In the genomic region with DNA sequence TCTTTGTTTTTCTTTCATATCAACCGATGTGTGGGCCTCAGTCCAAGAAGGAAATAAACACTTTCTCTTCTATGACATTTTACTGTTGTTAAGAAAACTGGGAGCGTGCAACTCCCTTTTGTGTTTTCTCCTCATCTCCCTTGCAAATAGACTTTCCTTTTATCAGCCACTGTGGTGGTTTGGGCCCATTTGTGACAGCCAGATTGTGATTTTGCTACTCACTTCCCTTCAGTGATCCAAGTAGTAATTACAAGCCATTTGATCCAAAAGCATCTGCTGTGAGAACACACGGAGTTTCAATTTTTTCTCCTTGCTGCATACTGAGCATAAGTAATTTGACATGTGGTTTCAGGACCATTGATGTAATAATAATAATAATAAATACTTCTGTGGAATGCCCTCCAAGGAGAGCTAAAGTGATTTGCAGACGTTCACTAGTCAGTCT, we compare ENCODE assay signal across 8 cellular contexts.
DNase-seq lines count a peak whose midpoint lies in the region; ATAC-seq and TF ChIP-seq lines count a peak whose summit lies in the region.

No MANE protein-coding gene starts in this region.

- no peak for TF ChIP-seq CTCF in CD4-positive, alpha-beta T cell (IDR thresholded peaks at IDR 0.05)
- no peak for TF ChIP-seq CTCF in PC-3 (conservative IDR thresholded peaks at IDR 0.05; ENCODE audit: low read depth, low read length)
- no peak for TF ChIP-seq CTCF in WERI-Rb-1 (IDR thresholded peaks at IDR 0.05; ENCODE audit: low read depth, low read length)

- peak overlapping the region; percentile 84 for H3K27ac Mint-ChIP-seq in CD4-positive, alpha-beta T cell

- H3K79me2 ChIP-seq in PC-3 (ENCODE audit: low read length), result no peaks in the 10 kb centered on the region

- no peak for DNase-seq in CD4-positive, alpha-beta T cell
- DNase-seq in PC-3 (no peak), globus pallidus (ENCODE audit: low spot score) (peak; percentile 17), dedifferentiated amniotic fluid mesenchymal stem cell (ENCODE audit: extremely low spot score) (no peak), occipital lobe (lab: John Stamatoyannopoulos, UW) (no peak), WERI-Rb-1 (no peak)
- DNase-seq in effector CD8-positive, alpha-beta T cell (lab: John Stamatoyannopoulos, UW), result no peak

- H3K9me3 Mint-ChIP-seq in CD4-positive, alpha-beta T cell, result no peaks in the 10 kb centered on the region

- H3K4me1 Mint-ChIP-seq in CD4-positive, alpha-beta T cell (ENCODE audit: low read depth), result peaks cover 35% of the 10 kb centered on the region

- peak overlapping the region; percentile 13; the same call in 1 of the 2 replicates for H2AFZ ChIP-seq in PC-3 (ENCODE audit: low read length)

- H3F3A ChIP-seq in PC-3 (ENCODE audit: low read length, unreplicated experiment), result no peaks in the 10 kb centered on the region

- no peaks in the 10 kb centered on the region for H3K9me3 ChIP-seq in CD4-positive, alpha-beta T cell (ENCODE audit: control insufficient read depth, low read length)
- H3K9me3 ChIP-seq in PC-3 (ENCODE audit: low read length), result no peaks in the 10 kb centered on the region
- H3K9me3 ChIP-seq in WERI-Rb-1 (ENCODE audit: severe bottlenecking), result no peaks in the 10 kb centered on the region

- H3K36me3 Mint-ChIP-seq in CD4-positive, alpha-beta T cell (ENCODE audit: low read depth), result no peaks in the 10 kb centered on the region

- no peaks in the 10 kb centered on the region for H3K27me3 ChIP-seq in CD4-positive, alpha-beta T cell (ENCODE audit: control insufficient read depth, insufficient read depth, low read length)
- H3K27me3 ChIP-seq in PC-3 (ENCODE audit: low read length) (no peaks in the 10 kb centered on the region), WERI-Rb-1 (ENCODE audit: insufficient read depth, low read depth, severe bottlenecking) (no peaks in the 10 kb centered on the region)

- H3K9ac ChIP-seq in PC-3 (ENCODE audit: low read length), result peak overlapping the region; percentile 28; the same call in 1 of the 2 replicates

- H3K36me3 ChIP-seq in PC-3 (ENCODE audit: low read depth, low read length) (no peaks in the 10 kb centered on the region), WERI-Rb-1 (peaks cover 44% of the 10 kb centered on the region)

- no peaks in the 10 kb centered on the region for H4K20me1 ChIP-seq in PC-3 (ENCODE audit: low read length)

- peak overlapping the region; percentile 55 for H3K4me3 Mint-ChIP-seq in CD4-positive, alpha-beta T cell

- POLR2A ChIA-PET in CD4-positive, alpha-beta T cell (lab: Charles Lee), result interaction anchor here (1.2 to 1.6 kb wide), 6 partner anchors 18 to 148 kb away, joined by 3 to 4 read pairs (median 3); no protein-coding TSS in a partner anchor
- POLR2A ChIA-PET in PC-3 (lab: Charles Lee; ENCODE audit: unreplicated experiment), result interaction anchor here (0.6 kb wide), 2 partner anchors 139 to 143 kb away, joined by 3 to 4 read pairs; no protein-coding TSS in a partner anchor

- peaks cover 22% of the 10 kb centered on the region for H3K4me1 ChIP-seq in PC-3 (ENCODE audit: insufficient read depth, low read length)

- no peak for ATAC-seq in CD4-positive, alpha-beta T cell (ENCODE audit: poor library complexity)
- ATAC-seq in GM21717 (IDR thresholded peaks at IDR 0.05; ENCODE audit: unreplicated experiment) (peak; percentile 13), PC-3 (no peak; the same call in 1 of the 2 replicates)

- CTCF ChIA-PET in CD4-positive, alpha-beta T cell (lab: Charles Lee), result interaction anchor here (1.5 kb wide), 1 partner anchor 77 kb away, joined by 3 read pairs; no protein-coding TSS in a partner anchor
- CTCF ChIA-PET in PC-3 (lab: Charles Lee), result interaction anchor here (0.8 kb wide), 1 partner anchor 303 kb away, joined by 5 read pairs; no protein-coding TSS in a partner anchor

- H3K4me3 ChIP-seq in PC-3 (ENCODE audit: low read length), result peak overlapping the region; percentile 26; the same call in 1 of the 2 replicates
- H3K4me3 ChIP-seq in WERI-Rb-1 (ENCODE audit: low read depth, low read length), result no peak overlapping the region

- no peaks in the 10 kb centered on the region for H3K27me3 Mint-ChIP-seq in CD4-positive, alpha-beta T cell

- intact Hi-C loops in CD4-positive, alpha-beta T cell (cut with DNase I, micrococcal nuclease), result loop anchor here in 1 of 2 experiments (10.0 kb wide), 1 partner anchor 143 kb away; a partner anchor contains a TSS
- intact Hi-C loops in PC-3 (cut with micrococcal nuclease), result loop anchor here (1.0 to 5.0 kb wide), 4 partner anchors 45 to 496 kb away; no protein-coding TSS in a partner anchor

- no TSS peak for BruUV-seq in PC-3 (replicated peaks; lab: Mats Ljungman, UMichigan)

- peak overlapping the region; percentile 68 for H3K4me2 ChIP-seq in PC-3 (ENCODE audit: low read length)

- H3K9me2 ChIP-seq in PC-3 (replicated peaks; ENCODE audit: low read length), result no peaks in the 10 kb centered on the region

- peak overlapping the region; percentile 57 for H3K27ac ChIP-seq in CD4-positive, alpha-beta T cell (ENCODE audit: low read depth, low read length)
- H3K27ac ChIP-seq in PC-3 (ENCODE audit: low read length) (peak overlapping the region; percentile 72), WERI-Rb-1 (no peak overlapping the region)
